Comparison of ENCODE assay signal across 23 cellular contexts in the genomic region with DNA sequence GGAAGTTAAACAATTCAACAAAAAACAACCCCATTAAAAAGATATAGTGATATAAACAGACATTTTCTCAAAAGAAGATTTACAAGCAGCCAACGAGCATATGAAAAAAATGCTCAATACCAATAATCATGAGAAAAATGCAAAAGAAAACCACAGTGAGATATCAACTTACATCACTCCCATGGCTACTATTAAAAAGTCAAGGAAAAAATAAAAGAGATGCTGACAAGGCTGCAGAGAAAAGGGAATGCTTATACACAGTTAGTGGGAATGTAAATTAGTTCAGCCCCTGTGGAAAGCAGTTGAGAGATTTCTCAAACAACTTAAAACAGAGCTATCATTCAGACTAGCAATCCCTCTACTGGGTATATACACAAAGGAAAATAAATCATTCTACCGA.
DNase-seq lines count a peak whose midpoint lies in the region; ATAC-seq and TF ChIP-seq lines count a peak whose summit lies in the region.
"Had no signal": no experiment of that assay in that cellular context is flagged by ENCODE, and none has a peak within 500 bp of the region (broad histone marks: within the 10 kb centered on the region; RNA-seq: fewer than 3 reads in every experiment).

No MANE protein-coding gene starts in this region.

- dilution Hi-C loops in IMR-90 (cut with HindIII; ENCODE audit: low sequenced_read_pairs, unreplicated experiment) = no loop called here

- H4K20me1 ChIP-seq in IMR-90 (ENCODE audit: insufficient read depth, low read length) = no peaks in the 10 kb centered on the region

- H2AK5ac ChIP-seq in IMR-90 (ENCODE audit: low read depth, low read length) = no peak overlapping the region

- CTCF ChIA-PET in BJ (lab: Yijun Ruan, JAX) (interaction anchor here (1.3 kb wide), 1 partner anchor 104 kb away, joined by 3 read pairs; no protein-coding TSS in a partner anchor), IMR-90 (lab: Yijun Ruan, JAX) (interaction anchor here (0.6 kb wide), 2 partner anchors 11 to 568 kb away, joined by 3 read pairs; no protein-coding TSS in a partner anchor)

- in situ Hi-C loops in IMR-90 (cut with MboI; ENCODE audit: low sequenced_read_pairs) (no loop called here), astrocyte of the spinal cord (cut with HindIII; ENCODE audit: low sequenced_read_pairs) (no loop called here)

- no peak overlapping the region for H2BK15ac ChIP-seq in IMR-90 (ENCODE audit: low read depth, low read length)

- H4K8ac ChIP-seq in IMR-90 (ENCODE audit: low read depth in 2 of 2, low read length in 2 of 2) = no peak overlapping the region

- no peak overlapping the region for H3K14ac ChIP-seq in IMR-90 (replicated peaks; ENCODE audit: low read depth, low read length)

- ATAC-seq in IMR-90 (ENCODE audit: low read depth) = peak; percentile 90
- ATAC-seq: HCT116; left lobe of liver; Right ventricle myocardium inferior; stimulated activated naive B cell treated with anti-CD40 and anti-IgM and Interleukin-4, amounts not matched to agents 10 μg/mL and 1 μg/mL and 100 μg/mL, for 72 hours had no signal

- peak overlapping the region; percentile 83 for H2BK5ac ChIP-seq in IMR-90 (ENCODE audit: low read depth, low read length, poor library complexity, severe bottlenecking)

- H3K36me3 ChIP-seq in BJ (ENCODE audit: control insufficient read depth, insufficient read depth, low read length) = no peaks in the 10 kb centered on the region
- no peaks in the 10 kb centered on the region for H3K36me3 ChIP-seq in IMR-90 (ENCODE audit: control insufficient read depth, insufficient read depth, low read length)
- H3K36me3 ChIP-seq: MG63 had no signal

- H3K9me3 ChIP-seq in IMR-90 (ENCODE audit: control insufficient read depth, insufficient read depth, low read length) = no peaks in the 10 kb centered on the region
- H3K9me3 ChIP-seq: MG63 had no signal

- H3K79me1 ChIP-seq in IMR-90 (ENCODE audit: low read depth in 1 of 2, low read length in 2 of 2) = no peaks in the 10 kb centered on the region

- DNase-seq in BJ (ENCODE audit: low read depth) (peak; percentile 78), IMR-90 (peak; percentile 84), astrocyte of the spinal cord (ENCODE audit: low read depth, low spot score) (peak; percentile 62), foreskin melanocyte (peak; percentile 65), NCI-H748 treated with DMSO at 0.1 percent for 48 hours (lab: John Stamatoyannopoulos, UW) (no peak), NOMO-1 treated with dmso at 0.1 percent for 144 hours (lab: John Stamatoyannopoulos, UW; ENCODE audit: unreplicated experiment) (no peak), GM03348 (ENCODE audit: low spot score) (no peak)
- no peak for DNase-seq in activated CD4-positive, CD25-positive, alpha-beta regulatory T cell (lab: John Stamatoyannopoulos, UW)
- DNase-seq: activated CD4-positive, alpha-beta T cell treated with anti-CD3 and anti-CD28 coated beads, Interleukin-2, amount 50 U/mL, for 1 hour; activated CD8-positive, alpha-beta memory T cell treated with anti-CD3 and anti-CD28 coated beads, Interleukin-2, amount 50 U/mL, for 4 hours; activated effector memory CD4-positive, alpha-beta T cell treated with anti-CD3 and anti-CD28 coated beads, Interleukin-2, amount 50 U/mL, for 16 hours; CD4-positive, alpha-beta memory T cell; central memory CD4-positive, alpha-beta T cell; MG63; midbrain; NCI-H1436 treated with DMSO at 0.1 percent for 48 hours; NCI-H2171 treated with DMSO at 0.1 percent for 48 hours; NCI-H526; stimulated activated CD4-positive, alpha-beta T cell treated with anti-CD3 and anti-CD28 coated beads, Interleukin-2, amount 100 ng/mL, for 24 hours; stimulated activated naive B cell treated with anti-CD40 and anti-IgM and Interleukin-4, amounts not matched to agents 10 μg/mL and 1 μg/mL and 100 μg/mL, for 72 hours had no signal

- no peak overlapping the region for H2BK20ac ChIP-seq in IMR-90 (ENCODE audit: low read depth, low read length)

- no peak overlapping the region for H3K9ac ChIP-seq in IMR-90 (ENCODE audit: low read depth, low read length)

- TF ChIP-seq CTCF in BJ (IDR thresholded peaks at IDR 0.05; ENCODE audit: insufficient read depth, low read depth, low read length) = no peak
- TF ChIP-seq CTCF in IMR-90 (conservative IDR thresholded peaks at IDR 0.05; ENCODE audit: low read depth, low read length) = no peak
- TF ChIP-seq CTCF in astrocyte of the spinal cord (IDR thresholded peaks at IDR 0.05; ENCODE audit: low read depth, low read length) = no peak

- H3K4ac ChIP-seq in IMR-90 (ENCODE audit: low read depth, low read length) = no peak overlapping the region

- no peaks in the 10 kb centered on the region for H3K9me1 ChIP-seq in IMR-90 (ENCODE audit: insufficient read depth, low read length)

- H3K4me2 ChIP-seq in IMR-90 (ENCODE audit: low read depth, low read length) = peak overlapping the region; percentile 16; the same call in 1 of the 2 replicates

- H3K27ac ChIP-seq in IMR-90 (ENCODE audit: insufficient read depth, low read length) = no peak overlapping the region

- no peak overlapping the region for H2AK9ac ChIP-seq in IMR-90 (replicated peaks; ENCODE audit: low read depth, low read length, poor library complexity)

- no peak overlapping the region for H3K56ac ChIP-seq in IMR-90 (ENCODE audit: extremely low read depth, insufficient read depth, low read length)

- H3K23ac ChIP-seq in IMR-90 (ENCODE audit: low read depth, low read length) = no peak overlapping the region

- H4K5ac ChIP-seq in IMR-90 (ENCODE audit: low read depth, low read length) = no peak overlapping the region

- no CpG with 5 or more reads among the region's 2 CpGs for WGBS in IMR-90 (ENCODE audit: extremely low coverage in 2 of 2, insufficient read length in 1 of 2), 2 experiments

- TF ChIP-seq RAD21 in IMR-90 (IDR thresholded peaks at IDR 0.05; ENCODE audit: low read length) = no peak

- no peak overlapping the region for H3K18ac ChIP-seq in IMR-90 (ENCODE audit: low read depth, low read length)

- POLR2A ChIA-PET in BJ (lab: Charles Lee) (no interaction called here), IMR-90 (lab: Charles Lee; ENCODE audit: unreplicated experiment) (no interaction called here)

- TF ChIP-seq POLR2A in IMR-90 (IDR thresholded peaks at IDR 0.05; ENCODE audit: low read depth, low read length) = no peak

- peaks cover 4% of the 10 kb centered on the region; the same call in 1 of the 2 replicates for H3K4me1 ChIP-seq in IMR-90 (ENCODE audit: control insufficient read depth, insufficient read depth, low read length)

- no peak overlapping the region for H2AFZ ChIP-seq in IMR-90 (replicated peaks; ENCODE audit: low read length, poor library complexity)

- H4K91ac ChIP-seq in IMR-90 (ENCODE audit: insufficient read depth, low read depth, low read length) = no peak overlapping the region

- no peak overlapping the region for H2BK120ac ChIP-seq in IMR-90 (ENCODE audit: low read depth, low read length)

- BruUV-seq in IMR-90 (replicated peaks; lab: Mats Ljungman, UMichigan) = no TSS peak

- intact Hi-C loops in IMR-90 (cut with micrococcal nuclease) = loop anchor here (2.0 to 10.0 kb wide), 3 partner anchors 190 to 1292 kb away; no protein-coding TSS in a partner anchor

- no peaks in the 10 kb centered on the region for H3K27me3 ChIP-seq in BJ (ENCODE audit: control insufficient read depth, insufficient read depth, low read length)
- no peaks in the 10 kb centered on the region for H3K27me3 ChIP-seq in IMR-90 (ENCODE audit: control insufficient read depth, insufficient read depth, low read length)
- H3K27me3 ChIP-seq: MG63 had no signal

- H3K4me3 ChIP-seq in BJ (ENCODE audit: low read depth, low read length) = no peak overlapping the region
- no peak overlapping the region for H3K4me3 ChIP-seq in IMR-90 (ENCODE audit: insufficient read depth, low read depth, low read length)
- H3K4me3 ChIP-seq in astrocyte of the spinal cord (ENCODE audit: low read depth, low read length) = no peak overlapping the region
- H3K4me3 ChIP-seq: MG63 had no signal

TF ChIP-seq in IMR-90, 13 proteins besides CTCF, POLR2A, EP300 and RAD21:
- TF ChIP-seq RFX5 (IDR thresholded peaks at IDR 0.05; ENCODE audit: low read depth, low read length) (no peak), MAFK (IDR thresholded peaks at IDR 0.05; ENCODE audit: low read depth, low read length) (0 out of 2 replicates have a peak, but pooled peaks have one; percentile 15)

Comparison
In these comparisons a context has a peak if more than half of its experiments do, and no peak if none do; other contexts are left out.
1. DNase-seq: peak in BJ (single experiment), IMR-90 (single experiment), astrocyte of the spinal cord (single experiment) and foreskin melanocyte (single experiment); none in NCI-H748 treated with DMSO at 0.1 percent for 48 hours (single experiment), activated CD4-positive, CD25-positive, alpha-beta regulatory T cell (0 of 4), NOMO-1 treated with dmso at 0.1 percent for 144 hours (single experiment) and GM03348 (single experiment).